ENCODE assay signal across 1 cellular context in the genomic region with DNA sequence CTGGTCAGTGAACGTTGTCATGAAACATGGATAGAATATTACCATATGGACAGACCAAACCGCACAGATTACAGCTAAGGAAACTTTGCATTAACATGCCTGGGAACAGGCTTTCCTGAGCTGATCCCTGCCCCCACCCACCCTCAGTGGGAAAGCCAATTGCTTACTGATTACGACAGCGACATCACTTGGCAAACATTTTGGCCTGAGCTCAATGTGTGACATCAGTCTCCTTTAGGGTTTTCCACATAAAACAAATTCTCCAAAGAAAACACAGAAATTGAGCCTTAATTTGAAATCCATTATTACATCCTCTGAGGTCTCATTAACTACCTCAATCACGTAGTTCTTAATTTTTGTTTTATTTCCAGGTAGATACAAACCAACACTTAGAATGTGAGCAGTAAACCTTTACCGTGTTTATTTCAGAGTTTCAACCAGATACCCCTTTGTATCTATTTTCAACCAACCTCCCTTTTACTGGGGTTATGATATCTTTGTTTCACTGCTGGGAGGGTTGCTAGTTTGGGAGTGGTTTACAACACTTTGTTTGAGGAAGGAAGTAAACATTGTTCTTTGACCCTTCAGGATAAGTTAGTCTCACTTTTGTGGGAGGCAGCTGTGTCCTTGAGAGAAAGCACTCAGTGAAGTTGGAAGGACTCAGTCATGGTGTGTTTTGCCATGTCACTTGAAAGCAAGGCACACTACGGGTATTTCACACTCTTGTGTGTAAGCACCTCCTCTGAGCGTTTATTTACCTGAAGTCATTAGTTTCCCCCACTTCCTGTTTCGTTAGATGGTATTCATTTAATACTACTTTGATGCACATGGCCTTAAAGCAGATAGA.
TF ChIP-seq lines count a peak whose summit lies in the region.

No MANE protein-coding gene starts in this region.

TF ChIP-seq in HepG2, 621 proteins besides CTCF, POLR2A, EP300 and RAD21 (continued from another document):
- TF ChIP-seq, protein P1, sequence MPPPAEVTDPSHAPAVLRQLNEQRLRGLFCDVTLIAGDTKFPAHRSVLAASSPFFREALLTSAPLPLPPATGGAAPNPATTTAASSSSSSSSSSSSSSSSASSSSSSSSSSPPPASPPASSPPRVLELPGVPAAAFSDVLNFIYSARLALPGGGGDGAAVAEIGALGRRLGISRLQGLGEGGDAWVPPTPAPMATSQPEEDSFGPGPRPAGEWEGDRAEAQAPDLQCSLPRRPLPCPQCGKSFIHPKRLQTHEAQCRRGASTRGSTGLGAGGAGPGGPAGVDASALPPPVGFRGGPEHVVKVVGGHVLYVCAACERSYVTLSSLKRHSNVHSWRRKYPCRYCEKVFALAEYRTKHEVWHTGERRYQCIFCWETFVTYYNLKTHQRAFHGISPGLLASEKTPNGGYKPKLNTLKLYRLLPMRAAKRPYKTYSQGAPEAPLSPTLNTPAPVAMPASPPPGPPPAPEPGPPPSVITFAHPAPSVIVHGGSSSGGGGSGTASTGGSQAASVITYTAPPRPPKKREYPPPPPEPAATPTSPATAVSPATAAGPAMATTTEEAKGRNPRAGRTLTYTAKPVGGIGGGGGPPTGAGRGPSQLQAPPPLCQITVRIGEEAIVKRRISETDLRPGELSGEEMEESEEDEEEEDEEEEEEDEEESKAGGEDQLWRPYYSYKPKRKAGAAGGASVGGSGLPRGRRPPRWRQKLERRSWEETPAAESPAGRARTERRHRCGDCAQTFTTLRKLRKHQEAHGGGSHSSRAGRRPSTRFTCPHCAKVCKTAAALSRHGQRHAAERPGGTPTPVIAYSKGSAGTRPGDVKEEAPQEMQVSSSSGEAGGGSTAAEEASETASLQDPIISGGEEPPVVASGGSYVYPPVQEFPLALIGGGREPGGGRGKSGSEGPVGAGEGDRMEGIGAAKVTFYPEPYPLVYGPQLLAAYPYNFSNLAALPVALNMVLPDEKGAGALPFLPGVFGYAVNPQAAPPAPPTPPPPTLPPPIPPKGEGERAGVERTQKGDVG (CRISPR knock-in tag; IDR thresholded peaks at IDR 0.05; ENCODE audit: borderline replicate concordance) = no peak
- TF ChIP-seq RAD51 (IDR thresholded peaks at IDR 0.05; ENCODE audit: borderline replicate concordance) (no peak), ZNF121 (CRISPR knock-in tag; IDR thresholded peaks at IDR 0.05) (no peak), GABPA (IDR thresholded peaks at IDR 0.05; ENCODE audit: low read depth, low read length) (no peak), GABPA (CRISPR knock-in tag; IDR thresholded peaks at IDR 0.05; ENCODE audit: low read depth) (peak; percentile 59; the same call in 1 of the 2 replicates), SALL1 (CRISPR knock-in tag; IDR thresholded peaks at IDR 0.05) (peak; percentile 86), ZFP82 (CRISPR knock-in tag; IDR thresholded peaks at IDR 0.05; ENCODE audit: borderline replicate concordance) (no peak), NFRKB (IDR thresholded peaks at IDR 0.05) (no peak), ATF7 (IDR thresholded peaks at IDR 0.05) (0 out of 2 replicates have a peak, but pooled peaks have one; percentile 29), ATF7 (CRISPR knock-in tag; IDR thresholded peaks at IDR 0.05) (no peak; the same call in 1 of the 2 replicates), ZNF460 (CRISPR knock-in tag; IDR thresholded peaks at IDR 0.05; ENCODE audit: borderline replicate concordance) (no peak; the same call in 1 of the 2 replicates), ZFY (CRISPR knock-in tag; IDR thresholded peaks at IDR 0.05) (no peak; the same call in 1 of the 2 replicates), JUN (CRISPR knock-in tag; IDR thresholded peaks at IDR 0.05) (peak; percentile 67; the same call in 1 of the 2 replicates), ZNF510 (CRISPR knock-in tag; IDR thresholded peaks at IDR 0.05; ENCODE audit: low read depth) (peak; percentile 72; the same call in 1 of the 2 replicates), ZNF570 (CRISPR knock-in tag; IDR thresholded peaks at IDR 0.05; ENCODE audit: borderline replicate concordance) (no peak), SOX13 (IDR thresholded peaks at IDR 0.05) (peak; percentile 77), SOX13 (CRISPR knock-in tag; conservative IDR thresholded peaks at IDR 0.05 in 1 of 2, IDR thresholded peaks at IDR 0.05 in 1 of 2) (peak in 1 of 2 experiments; percentile 94; a peak in 2 of 4 replicates), NR2F2 (IDR thresholded peaks at IDR 0.05; ENCODE audit: borderline replicate concordance, low read depth) (peak; percentile 76), ZNF296 (CRISPR knock-in tag; conservative IDR thresholded peaks at IDR 0.05) (no peak), ZNF496 (CRISPR knock-in tag; IDR thresholded peaks at IDR 0.05; ENCODE audit: insufficient replicate concordance) (no peak), ZSCAN20 (CRISPR knock-in tag; IDR thresholded peaks at IDR 0.05; ENCODE audit: borderline replicate concordance) (0 out of 2 replicates have a peak, but pooled peaks have one; percentile 56), ZBTB7B (CRISPR knock-in tag; IDR thresholded peaks at IDR 0.05) (no peak), ZSCAN31 (CRISPR knock-in tag; IDR thresholded peaks at IDR 0.05; ENCODE audit: low read depth) (peak; percentile 23; the same call in 1 of the 2 replicates), KDM6A (CRISPR knock-in tag; IDR thresholded peaks at IDR 0.05; ENCODE audit: low read depth) (peak; percentile 82; the same call in 1 of the 2 replicates), MEIS1 (CRISPR knock-in tag; IDR thresholded peaks at IDR 0.05; ENCODE audit: borderline replicate concordance) (peak; percentile 47; the same call in 1 of the 2 replicates), POLR2AphosphoS2 (IDR thresholded peaks at IDR 0.05; ENCODE audit: low read depth, low read length) (no peak), KLF12 (CRISPR knock-in tag; IDR thresholded peaks at IDR 0.05; ENCODE audit: borderline replicate concordance) (no peak)
- TF ChIP-seq, protein P2, sequence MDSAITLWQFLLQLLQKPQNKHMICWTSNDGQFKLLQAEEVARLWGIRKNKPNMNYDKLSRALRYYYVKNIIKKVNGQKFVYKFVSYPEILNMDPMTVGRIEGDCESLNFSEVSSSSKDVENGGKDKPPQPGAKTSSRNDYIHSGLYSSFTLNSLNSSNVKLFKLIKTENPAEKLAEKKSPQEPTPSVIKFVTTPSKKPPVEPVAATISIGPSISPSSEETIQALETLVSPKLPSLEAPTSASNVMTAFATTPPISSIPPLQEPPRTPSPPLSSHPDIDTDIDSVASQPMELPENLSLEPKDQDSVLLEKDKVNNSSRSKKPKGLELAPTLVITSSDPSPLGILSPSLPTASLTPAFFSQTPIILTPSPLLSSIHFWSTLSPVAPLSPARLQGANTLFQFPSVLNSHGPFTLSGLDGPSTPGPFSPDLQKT (CRISPR knock-in tag; IDR thresholded peaks at IDR 0.05; ENCODE audit: borderline replicate concordance) = no peak
- TF ChIP-seq, protein P3, sequence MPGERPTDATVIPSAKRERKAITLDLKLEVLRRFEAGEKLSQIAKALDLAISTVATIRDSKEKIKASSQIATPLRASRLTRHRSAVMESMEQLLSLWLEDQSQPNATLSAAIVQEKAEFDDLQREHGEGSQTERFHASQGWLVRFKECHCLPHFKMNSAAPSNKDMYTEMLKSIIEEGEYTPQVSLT (CRISPR knock-in tag; IDR thresholded peaks at IDR 0.05; ENCODE audit: borderline replicate concordance, low read depth) = no peak
- TF ChIP-seq, protein P4, sequence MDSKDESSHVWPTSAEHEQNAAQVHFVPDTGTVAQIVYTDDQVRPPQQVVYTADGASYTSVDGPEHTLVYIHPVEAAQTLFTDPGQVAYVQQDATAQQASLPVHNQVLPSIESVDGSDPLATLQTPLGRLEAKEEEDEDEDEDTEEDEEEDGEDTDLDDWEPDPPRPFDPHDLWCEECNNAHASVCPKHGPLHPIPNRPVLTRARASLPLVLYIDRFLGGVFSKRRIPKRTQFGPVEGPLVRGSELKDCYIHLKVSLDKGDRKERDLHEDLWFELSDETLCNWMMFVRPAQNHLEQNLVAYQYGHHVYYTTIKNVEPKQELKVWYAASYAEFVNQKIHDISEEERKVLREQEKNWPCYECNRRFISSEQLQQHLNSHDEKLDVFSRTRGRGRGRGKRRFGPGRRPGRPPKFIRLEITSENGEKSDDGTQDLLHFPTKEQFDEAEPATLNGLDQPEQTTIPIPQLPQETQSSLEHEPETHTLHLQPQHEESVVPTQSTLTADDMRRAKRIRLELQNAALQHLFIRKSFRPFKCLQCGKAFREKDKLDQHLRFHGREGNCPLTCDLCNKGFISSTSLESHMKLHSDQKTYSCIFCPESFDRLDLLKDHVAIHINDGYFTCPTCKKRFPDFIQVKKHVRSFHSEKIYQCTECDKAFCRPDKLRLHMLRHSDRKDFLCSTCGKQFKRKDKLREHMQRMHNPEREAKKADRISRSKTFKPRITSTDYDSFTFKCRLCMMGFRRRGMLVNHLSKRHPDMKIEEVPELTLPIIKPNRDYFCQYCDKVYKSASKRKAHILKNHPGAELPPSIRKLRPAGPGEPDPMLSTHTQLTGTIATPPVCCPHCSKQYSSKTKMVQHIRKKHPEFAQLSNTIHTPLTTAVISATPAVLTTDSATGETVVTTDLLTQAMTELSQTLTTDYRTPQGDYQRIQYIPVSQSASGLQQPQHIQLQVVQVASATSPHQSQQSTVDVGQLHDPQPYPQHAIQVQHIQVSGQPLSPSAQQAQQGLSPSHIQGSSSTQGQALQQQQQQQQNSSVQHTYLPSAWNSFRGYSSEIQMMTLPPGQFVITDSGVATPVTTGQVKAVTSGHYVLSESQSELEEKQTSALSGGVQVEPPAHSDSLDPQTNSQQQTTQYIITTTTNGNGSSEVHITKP (CRISPR knock-in tag; IDR thresholded peaks at IDR 0.05; ENCODE audit: low read depth) = peak; percentile 84
- TF ChIP-seq, protein P5, sequence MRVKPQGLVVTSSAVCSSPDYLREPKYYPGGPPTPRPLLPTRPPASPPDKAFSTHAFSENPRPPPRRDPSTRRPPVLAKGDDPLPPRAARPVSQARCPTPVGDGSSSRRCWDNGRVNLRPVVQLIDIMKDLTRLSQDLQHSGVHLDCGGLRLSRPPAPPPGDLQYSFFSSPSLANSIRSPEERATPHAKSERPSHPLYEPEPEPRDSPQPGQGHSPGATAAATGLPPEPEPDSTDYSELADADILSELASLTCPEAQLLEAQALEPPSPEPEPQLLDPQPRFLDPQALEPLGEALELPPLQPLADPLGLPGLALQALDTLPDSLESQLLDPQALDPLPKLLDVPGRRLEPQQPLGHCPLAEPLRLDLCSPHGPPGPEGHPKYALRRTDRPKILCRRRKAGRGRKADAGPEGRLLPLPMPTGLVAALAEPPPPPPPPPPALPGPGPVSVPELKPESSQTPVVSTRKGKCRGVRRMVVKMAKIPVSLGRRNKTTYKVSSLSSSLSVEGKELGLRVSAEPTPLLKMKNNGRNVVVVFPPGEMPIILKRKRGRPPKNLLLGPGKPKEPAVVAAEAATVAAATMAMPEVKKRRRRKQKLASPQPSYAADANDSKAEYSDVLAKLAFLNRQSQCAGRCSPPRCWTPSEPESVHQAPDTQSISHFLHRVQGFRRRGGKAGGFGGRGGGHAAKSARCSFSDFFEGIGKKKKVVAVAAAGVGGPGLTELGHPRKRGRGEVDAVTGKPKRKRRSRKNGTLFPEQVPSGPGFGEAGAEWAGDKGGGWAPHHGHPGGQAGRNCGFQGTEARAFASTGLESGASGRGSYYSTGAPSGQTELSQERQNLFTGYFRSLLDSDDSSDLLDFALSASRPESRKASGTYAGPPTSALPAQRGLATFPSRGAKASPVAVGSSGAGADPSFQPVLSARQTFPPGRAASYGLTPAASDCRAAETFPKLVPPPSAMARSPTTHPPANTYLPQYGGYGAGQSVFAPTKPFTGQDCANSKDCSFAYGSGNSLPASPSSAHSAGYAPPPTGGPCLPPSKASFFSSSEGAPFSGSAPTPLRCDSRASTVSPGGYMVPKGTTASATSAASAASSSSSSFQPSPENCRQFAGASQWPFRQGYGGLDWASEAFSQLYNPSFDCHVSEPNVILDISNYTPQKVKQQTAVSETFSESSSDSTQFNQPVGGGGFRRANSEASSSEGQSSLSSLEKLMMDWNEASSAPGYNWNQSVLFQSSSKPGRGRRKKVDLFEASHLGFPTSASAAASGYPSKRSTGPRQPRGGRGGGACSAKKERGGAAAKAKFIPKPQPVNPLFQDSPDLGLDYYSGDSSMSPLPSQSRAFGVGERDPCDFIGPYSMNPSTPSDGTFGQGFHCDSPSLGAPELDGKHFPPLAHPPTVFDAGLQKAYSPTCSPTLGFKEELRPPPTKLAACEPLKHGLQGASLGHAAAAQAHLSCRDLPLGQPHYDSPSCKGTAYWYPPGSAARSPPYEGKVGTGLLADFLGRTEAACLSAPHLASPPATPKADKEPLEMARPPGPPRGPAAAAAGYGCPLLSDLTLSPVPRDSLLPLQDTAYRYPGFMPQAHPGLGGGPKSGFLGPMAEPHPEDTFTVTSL (CRISPR knock-in tag; IDR thresholded peaks at IDR 0.05; ENCODE audit: borderline replicate concordance) = peak; percentile 90
- TF ChIP-seq, protein P6, sequence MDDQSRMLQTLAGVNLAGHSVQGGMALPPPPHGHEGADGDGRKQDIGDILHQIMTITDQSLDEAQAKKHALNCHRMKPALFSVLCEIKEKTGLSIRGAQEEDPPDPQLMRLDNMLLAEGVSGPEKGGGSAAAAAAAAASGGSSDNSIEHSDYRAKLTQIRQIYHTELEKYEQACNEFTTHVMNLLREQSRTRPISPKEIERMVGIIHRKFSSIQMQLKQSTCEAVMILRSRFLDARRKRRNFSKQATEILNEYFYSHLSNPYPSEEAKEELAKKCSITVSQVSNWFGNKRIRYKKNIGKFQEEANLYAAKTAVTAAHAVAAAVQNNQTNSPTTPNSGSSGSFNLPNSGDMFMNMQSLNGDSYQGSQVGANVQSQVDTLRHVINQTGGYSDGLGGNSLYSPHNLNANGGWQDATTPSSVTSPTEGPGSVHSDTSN (CRISPR knock-in tag; IDR thresholded peaks at IDR 0.05; ENCODE audit: borderline replicate concordance) = no peak
- TF ChIP-seq, protein P7, sequence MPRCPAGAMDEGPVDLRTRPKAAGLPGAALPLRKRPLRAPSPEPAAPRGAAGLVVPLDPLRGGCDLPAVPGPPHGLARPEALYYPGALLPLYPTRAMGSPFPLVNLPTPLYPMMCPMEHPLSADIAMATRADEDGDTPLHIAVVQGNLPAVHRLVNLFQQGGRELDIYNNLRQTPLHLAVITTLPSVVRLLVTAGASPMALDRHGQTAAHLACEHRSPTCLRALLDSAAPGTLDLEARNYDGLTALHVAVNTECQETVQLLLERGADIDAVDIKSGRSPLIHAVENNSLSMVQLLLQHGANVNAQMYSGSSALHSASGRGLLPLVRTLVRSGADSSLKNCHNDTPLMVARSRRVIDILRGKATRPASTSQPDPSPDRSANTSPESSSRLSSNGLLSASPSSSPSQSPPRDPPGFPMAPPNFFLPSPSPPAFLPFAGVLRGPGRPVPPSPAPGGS (CRISPR knock-in tag; IDR thresholded peaks at IDR 0.05) = 0 out of 2 replicates have a peak, but pooled peaks have one; percentile 25
